ENCODE assay signal across 8 cellular contexts in genomic region chr11:35944503-35945136, GRCh38. TPM values are rescaled to one million over a fixed set of nuclear protein-coding genes. Genes with fewer than 3 reads are reported as not detected.
DNase-seq lines count a peak whose midpoint lies in the region; ATAC-seq and TF ChIP-seq lines count a peak whose summit lies in the region.

No MANE protein-coding gene starts in this region.

- TF ChIP-seq CTCF in neutrophil (IDR thresholded peaks at IDR 0.05): no peak

- no peak for ATAC-seq in GM18517 (IDR thresholded peaks at IDR 0.05; ENCODE audit: unreplicated experiment)

- H3K27ac ChIP-seq in SJSA1 (no peak overlapping the region), neutrophil (no peak overlapping the region)

- H3K9me3 ChIP-seq in SJSA1 (replicated peaks) (no peaks in the 10 kb centered on the region), neutrophil (no peaks in the 10 kb centered on the region)

- DNase-seq in EL: peak; percentile 30
- peak in 1 of 2 experiments; percentile 57 for DNase-seq in SJSA1 (ENCODE audit: low read depth in 1 of 2, low spot score in 2 of 2)
- DNase-seq in fibroblast of peridontal ligament (ENCODE audit: extremely low read depth): peak; percentile 25
- no peak for DNase-seq in NCI-H187 treated with DMSO at 0.1 percent for 48 hours (lab: John Stamatoyannopoulos, UW)
- DNase-seq in SIG-M5 (lab: John Stamatoyannopoulos, UW): no peak
- no peak for DNase-seq in glomerular visceral epithelial cell (ENCODE audit: extremely low spot score)

- H3K36me3 ChIP-seq in SJSA1 (no peaks in the 10 kb centered on the region), neutrophil (no peaks in the 10 kb centered on the region)

- H3K27me3 ChIP-seq in SJSA1 (replicated peaks) (no peaks in the 10 kb centered on the region), neutrophil (peaks cover 37% of the 10 kb centered on the region)

- H3K4me1 ChIP-seq in SJSA1 (replicated peaks): peaks cover 13% of the 10 kb centered on the region
- H3K4me1 ChIP-seq in neutrophil (ENCODE audit: control insufficient read depth in 1 of 2, insufficient read depth in 1 of 2, low read depth in 1 of 2, low read length in 1 of 2): peaks cover 10% of the 10 kb centered on the region in 2 experiments

- H3K4me3 ChIP-seq in SJSA1: peak overlapping the region; percentile 57
- H3K4me3 ChIP-seq in neutrophil (ENCODE audit: low read depth in 1 of 2, low read length in 1 of 2): peak overlapping the region; percentile 35 to 45

RNA-seq across cellular contexts. Expression of gene LDLRAD3, which starts 0.8 kb away (rescaled TPM):
- total RNA-seq in SJSA1 (2014; rRNA removed; shearing (Covaris generic)): 4.1 and 5.8 TPM in 2 replicates

Comparison
In these comparisons a context has a peak if more than half of its experiments do, and no peak if none do; other contexts are left out.
1. DNase-seq: peak in EL (single experiment) and fibroblast of peridontal ligament (single experiment); none in NCI-H187 treated with DMSO at 0.1 percent for 48 hours (single experiment), SIG-M5 (single experiment) and glomerular visceral epithelial cell (single experiment).